ENCODE assay signal across 29 cellular contexts in genomic region chr16:63568184-63568583, GRCh38.
"Had no signal": no experiment of that assay in that cellular context is flagged by ENCODE, and none has a peak within 500 bp of the region (broad histone marks: within the 10 kb centered on the region; RNA-seq: fewer than 3 reads in every experiment).

No MANE protein-coding gene starts in this region.

- H3K4me3 ChIP-seq: ascending aorta, body of pancreas, MG63, SK-N-MC had no signal

- ATAC-seq: activated CD8-positive, alpha-beta memory T cell treated with anti-CD3 and anti-CD28 coated beads, Interleukin-2, amount 10 ng/mL, durations not matched to agents 7 days and 5 days; activated naive CD4-positive, alpha-beta T cell treated with anti-CD3 and anti-CD28 coated beads, Interleukin-2, amount 50 U/mL, for 72 hours; activated naive CD8-positive, alpha-beta T cell treated with anti-CD3 and anti-CD28 coated beads, Interleukin-2, amount 50 U/mL, for 24 hours; body of pancreas had no signal

- H3K4me1 ChIP-seq: ascending aorta, body of pancreas had no signal

- H3K9me3 ChIP-seq: ascending aorta, body of pancreas, MG63 had no signal

- H3K9ac ChIP-seq: KMS-11 had no signal

- H3K27ac Mint-ChIP-seq: activated CD8-positive, alpha-beta memory T cell treated with anti-CD3 and anti-CD28 coated beads, Interleukin-2, amount 10 ng/mL, durations not matched to agents 7 days and 5 days; activated naive CD4-positive, alpha-beta T cell treated with anti-CD3 and anti-CD28 coated beads, Interleukin-2, amount 50 U/mL, for 72 hours; activated naive CD8-positive, alpha-beta T cell treated with anti-CD3 and anti-CD28 coated beads, Interleukin-2, amount 50 U/mL, for 24 hours; activated T-cell treated with anti-CD3 and anti-CD28 coated beads, Interleukin-2, amount 50 U/mL, for 24 hours had no signal

- H3K36me3 ChIP-seq: ascending aorta, MG63 had no signal

- DNase-seq: activated CD4-positive, alpha-beta T cell treated with anti-CD3 and anti-CD28 coated beads for 48 hours; activated CD4-positive, alpha-beta T cell treated with anti-CD3 and anti-CD28 coated beads, Interleukin-2, amount 50 U/mL, for 4 hours; activated CD4-positive, CD25-positive, alpha-beta regulatory T cell treated with anti-CD3 and anti-CD28 coated beads, Interleukin-2, amount 50 U/mL, for 72 hours; activated CD8-positive, alpha-beta memory T cell treated with anti-CD3 and anti-CD28 coated beads, Interleukin-2, amount 10 ng/mL, durations not matched to agents 7 days and 5 days; activated effector memory CD4-positive, alpha-beta T cell treated with anti-CD3 and anti-CD28 coated beads, Interleukin-2, amount 50 U/mL, for 16 hours; activated naive CD4-positive, alpha-beta T cell treated with Interleukin-2 at 50 U/mL for 16 hours; activated naive CD8-positive, alpha-beta T cell treated with anti-CD3 and anti-CD28 coated beads, Interleukin-2, amount 50 U/mL, for 24 hours; activated T-cell treated with anti-CD3 and anti-CD28 coated beads, Interleukin-2, amount 50 U/mL, for 24 hours; amniotic stem cell; body of pancreas; central memory CD4-positive, alpha-beta T cell; MG63; MV-4-11; NCI-H1105; NCI-H1436 treated with DMSO at 0.1 percent for 48 hours; NCI-H187; NCI-H2081; NCI-H2171; NCI-H2227 treated with DMSO at 0.1 percent for 48 hours; NCI-H446 treated with DMSO at 0.1 percent for 48 hours; NCI-H524 treated with DMSO at 0.1 percent for 48 hours; NCI-H774; SIG-M5; SW 1271 had no signal

- FAIRE-seq: bronchial epithelial cell had no signal

- H3K27ac ChIP-seq: ascending aorta, body of pancreas, KMS-11, SK-N-MC had no signal

- H3K4me3 Mint-ChIP-seq: activated CD8-positive, alpha-beta memory T cell treated with anti-CD3 and anti-CD28 coated beads, Interleukin-2, amount 10 ng/mL, durations not matched to agents 7 days and 5 days; activated naive CD8-positive, alpha-beta T cell treated with anti-CD3 and anti-CD28 coated beads, Interleukin-2, amount 50 U/mL, for 24 hours; activated T-cell treated with anti-CD3 and anti-CD28 coated beads, Interleukin-2, amount 50 U/mL, for 24 hours had no signal

- H3K27me3 ChIP-seq: ascending aorta, body of pancreas, MG63 had no signal

- H3K36me3 Mint-ChIP-seq: activated CD8-positive, alpha-beta memory T cell treated with anti-CD3 and anti-CD28 coated beads, Interleukin-2, amount 10 ng/mL, durations not matched to agents 7 days and 5 days had no signal

- H3K4me1 Mint-ChIP-seq: activated CD8-positive, alpha-beta memory T cell treated with anti-CD3 and anti-CD28 coated beads, Interleukin-2, amount 10 ng/mL, durations not matched to agents 7 days and 5 days; activated naive CD8-positive, alpha-beta T cell treated with anti-CD3 and anti-CD28 coated beads, Interleukin-2, amount 50 U/mL, for 24 hours had no signal

- H3K4me2 ChIP-seq: KMS-11 had no signal

- H3K27me3 Mint-ChIP-seq: activated CD8-positive, alpha-beta memory T cell treated with anti-CD3 and anti-CD28 coated beads, Interleukin-2, amount 10 ng/mL, durations not matched to agents 7 days and 5 days; activated naive CD8-positive, alpha-beta T cell treated with anti-CD3 and anti-CD28 coated beads, Interleukin-2, amount 50 U/mL, for 24 hours; activated T-cell treated with anti-CD3 and anti-CD28 coated beads, Interleukin-2, amount 50 U/mL, for 24 hours had no signal
